In the genomic region with DNA sequence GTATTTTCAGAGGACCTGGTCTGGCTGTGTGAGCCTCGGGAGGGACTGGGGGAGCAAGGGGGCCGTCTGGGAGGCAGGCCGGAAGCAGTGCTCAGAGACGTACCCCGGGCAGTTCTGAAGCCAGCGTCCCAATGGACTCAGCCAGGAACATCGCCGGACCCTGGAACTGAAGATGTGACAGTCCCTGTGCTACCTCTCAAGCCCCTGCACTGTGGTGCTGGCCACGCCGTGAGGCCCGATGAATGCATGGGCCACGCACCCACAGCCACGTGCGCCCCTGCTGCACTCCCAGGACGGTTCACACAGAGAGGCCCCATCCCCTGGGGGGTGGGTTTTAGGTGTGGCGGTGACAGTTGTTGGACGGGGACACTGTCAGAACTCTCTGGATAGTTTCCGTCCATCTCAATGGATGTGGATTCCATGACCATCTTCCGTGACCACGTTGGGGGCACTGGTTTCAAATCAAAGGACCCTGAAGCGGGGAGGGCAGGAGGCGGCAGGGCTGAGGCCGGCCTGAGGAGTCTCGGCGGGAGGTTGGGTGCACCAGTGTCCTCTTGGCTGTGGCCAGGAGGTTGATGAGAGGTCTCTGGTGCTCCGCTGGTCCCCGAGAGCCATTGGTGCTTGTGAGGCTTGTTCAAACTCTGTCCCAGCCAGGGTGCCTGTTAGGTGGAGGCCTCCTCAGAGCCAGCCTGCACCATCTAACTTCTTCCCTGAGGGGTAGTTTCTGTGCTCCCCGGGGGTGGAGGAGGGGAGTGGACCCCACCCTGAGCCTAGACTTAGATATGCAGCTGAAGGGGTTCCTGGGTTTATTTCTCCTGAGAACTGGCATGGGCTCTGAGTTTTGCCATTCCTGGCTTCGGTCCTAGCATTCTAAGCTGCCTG, we compare ENCODE assay signal across 1 cellular context.
TF ChIP-seq lines count a peak whose summit lies in the region.

No MANE protein-coding gene starts in this region.

TF ChIP-seq in WTC11, 78 proteins besides CTCF, POLR2A, EP300 and RAD21:
- TF ChIP-seq IRF2 (CRISPR knock-in tag; IDR thresholded peaks at IDR 0.05; ENCODE audit: borderline replicate concordance, low read depth) (no peak), ZNF423 (CRISPR knock-in tag; IDR thresholded peaks at IDR 0.05) (no peak), ETV6 (CRISPR knock-in tag; IDR thresholded peaks at IDR 0.05) (no peak), ZNF138 (CRISPR knock-in tag; conservative IDR thresholded peaks at IDR 0.05) (no peak), ZNF671 (CRISPR knock-in tag; IDR thresholded peaks at IDR 0.05) (no peak), OVOL2 (CRISPR knock-in tag; IDR thresholded peaks at IDR 0.05; ENCODE audit: borderline replicate concordance) (no peak), FOXJ3 (CRISPR knock-in tag; IDR thresholded peaks at IDR 0.05; ENCODE audit: borderline replicate concordance) (no peak), TP53 (CRISPR knock-in tag; IDR thresholded peaks at IDR 0.05) (no peak), ZNF416 (CRISPR knock-in tag; IDR thresholded peaks at IDR 0.05) (no peak), TEAD1 (CRISPR knock-in tag; IDR thresholded peaks at IDR 0.05) (no peak), ATF1 (CRISPR knock-in tag; IDR thresholded peaks at IDR 0.05) (no peak), PRRX2 (CRISPR knock-in tag; IDR thresholded peaks at IDR 0.05) (no peak), NFE2L1 (CRISPR knock-in tag; IDR thresholded peaks at IDR 0.05) (no peak), CBFB (CRISPR knock-in tag; IDR thresholded peaks at IDR 0.05; ENCODE audit: low read depth) (no peak)
- TF ChIP-seq, protein P1, sequence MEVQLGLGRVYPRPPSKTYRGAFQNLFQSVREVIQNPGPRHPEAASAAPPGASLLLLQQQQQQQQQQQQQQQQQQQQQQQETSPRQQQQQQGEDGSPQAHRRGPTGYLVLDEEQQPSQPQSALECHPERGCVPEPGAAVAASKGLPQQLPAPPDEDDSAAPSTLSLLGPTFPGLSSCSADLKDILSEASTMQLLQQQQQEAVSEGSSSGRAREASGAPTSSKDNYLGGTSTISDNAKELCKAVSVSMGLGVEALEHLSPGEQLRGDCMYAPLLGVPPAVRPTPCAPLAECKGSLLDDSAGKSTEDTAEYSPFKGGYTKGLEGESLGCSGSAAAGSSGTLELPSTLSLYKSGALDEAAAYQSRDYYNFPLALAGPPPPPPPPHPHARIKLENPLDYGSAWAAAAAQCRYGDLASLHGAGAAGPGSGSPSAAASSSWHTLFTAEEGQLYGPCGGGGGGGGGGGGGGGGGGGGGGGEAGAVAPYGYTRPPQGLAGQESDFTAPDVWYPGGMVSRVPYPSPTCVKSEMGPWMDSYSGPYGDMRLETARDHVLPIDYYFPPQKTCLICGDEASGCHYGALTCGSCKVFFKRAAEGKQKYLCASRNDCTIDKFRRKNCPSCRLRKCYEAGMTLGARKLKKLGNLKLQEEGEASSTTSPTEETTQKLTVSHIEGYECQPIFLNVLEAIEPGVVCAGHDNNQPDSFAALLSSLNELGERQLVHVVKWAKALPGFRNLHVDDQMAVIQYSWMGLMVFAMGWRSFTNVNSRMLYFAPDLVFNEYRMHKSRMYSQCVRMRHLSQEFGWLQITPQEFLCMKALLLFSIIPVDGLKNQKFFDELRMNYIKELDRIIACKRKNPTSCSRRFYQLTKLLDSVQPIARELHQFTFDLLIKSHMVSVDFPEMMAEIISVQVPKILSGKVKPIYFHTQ (CRISPR knock-in tag; IDR thresholded peaks at IDR 0.05): no peak
- TF ChIP-seq, protein P2, sequence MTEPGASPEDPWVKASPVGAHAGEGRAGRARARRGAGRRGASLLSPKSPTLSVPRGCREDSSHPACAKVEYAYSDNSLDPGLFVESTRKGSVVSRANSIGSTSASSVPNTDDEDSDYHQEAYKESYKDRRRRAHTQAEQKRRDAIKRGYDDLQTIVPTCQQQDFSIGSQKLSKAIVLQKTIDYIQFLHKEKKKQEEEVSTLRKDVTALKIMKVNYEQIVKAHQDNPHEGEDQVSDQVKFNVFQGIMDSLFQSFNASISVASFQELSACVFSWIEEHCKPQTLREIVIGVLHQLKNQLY (CRISPR knock-in tag; IDR thresholded peaks at IDR 0.05): no peak
- TF ChIP-seq, protein P3, sequence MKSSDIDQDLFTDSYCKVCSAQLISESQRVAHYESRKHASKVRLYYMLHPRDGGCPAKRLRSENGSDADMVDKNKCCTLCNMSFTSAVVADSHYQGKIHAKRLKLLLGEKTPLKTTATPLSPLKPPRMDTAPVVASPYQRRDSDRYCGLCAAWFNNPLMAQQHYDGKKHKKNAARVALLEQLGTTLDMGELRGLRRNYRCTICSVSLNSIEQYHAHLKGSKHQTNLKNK (CRISPR knock-in tag; IDR thresholded peaks at IDR 0.05): no peak
- TF ChIP-seq, protein P4, sequence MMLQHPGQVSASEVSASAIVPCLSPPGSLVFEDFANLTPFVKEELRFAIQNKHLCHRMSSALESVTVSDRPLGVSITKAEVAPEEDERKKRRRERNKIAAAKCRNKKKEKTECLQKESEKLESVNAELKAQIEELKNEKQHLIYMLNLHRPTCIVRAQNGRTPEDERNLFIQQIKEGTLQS (CRISPR knock-in tag; conservative IDR thresholded peaks at IDR 0.05): no peak
